In the genomic region with DNA sequence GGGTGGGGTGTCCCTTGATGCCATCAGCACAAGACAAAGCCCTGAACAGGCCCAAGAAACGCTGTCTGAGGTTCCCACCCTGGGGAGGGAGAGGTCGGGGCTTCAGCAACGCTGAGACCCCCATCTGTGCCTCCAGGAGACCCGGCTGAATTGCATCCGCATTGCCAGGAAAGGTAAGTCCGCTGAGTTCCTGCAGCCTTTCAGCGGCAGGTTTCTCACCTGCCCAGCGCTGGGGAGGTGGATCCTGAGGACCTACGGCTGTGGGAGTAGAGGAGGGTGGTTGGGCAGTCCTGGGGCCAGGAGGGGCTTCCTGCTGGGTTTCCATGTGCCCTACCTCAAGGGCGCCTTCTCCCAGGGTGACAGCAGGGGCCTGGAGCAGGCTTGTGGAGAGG, we compare ENCODE assay signal across 16 cellular contexts. TPM values are rescaled to one million over a fixed set of nuclear protein-coding genes. Genes with fewer than 3 reads are reported as not detected.
DNase-seq lines count a peak whose midpoint lies in the region; ATAC-seq and FAIRE-seq lines count a peak whose summit lies in the region.
"Had no signal": no experiment of that assay in that cellular context is flagged by ENCODE, and none has a peak within 500 bp of the region (broad histone marks: within the 10 kb centered on the region; RNA-seq: fewer than 3 reads in every experiment).

No MANE protein-coding gene starts in this region.

- no peak for DNase-seq in activated T-cell treated with anti-CD3 and anti-CD28 coated beads, Interleukin-2, amount 50 U/mL, for 4 hours
- DNase-seq in activated T-cell treated with anti-CD3 and anti-CD28 coated beads, Interleukin-2, amount 50 U/mL, for 1 hour = no peak
- DNase-seq in T-cell = no peak
- no peak for DNase-seq in ureter (ENCODE audit: low spot score)
- DNase-seq in activated CD8-positive, alpha-beta memory T cell treated with anti-CD3 and anti-CD28 coated beads, Interleukin-2, amount 50 U/mL, for 48 hours = no peak
- no peak for DNase-seq in urothelium cell line (ENCODE audit: low spot score)
- DNase-seq: activated CD4-positive, alpha-beta T cell treated with anti-CD3 and anti-CD28 coated beads for 1 hour; cerebellar nuclear complex; NCI-H2029 treated with DMSO at 0.1 percent for 48 hours; NCI-H748 treated with DMSO at 0.1 percent for 48 hours; stimulated activated CD4-positive, alpha-beta T cell treated with anti-CD3 and anti-CD28 coated beads, Interleukin-12 subunit alpha, Interleukin-12 subunit beta, amount 100 ng/mL, for 4 hours had no signal

- no peaks in the 10 kb centered on the region for H3K27me3 ChIP-seq in iPS-18a (ENCODE audit: control insufficient read depth, insufficient read depth, low read length)
- H3K27me3 ChIP-seq: MG63 had no signal

- H3K27ac ChIP-seq in iPS-18a (ENCODE audit: low read length) = peak overlapping the region; percentile 21
- H3K27ac ChIP-seq: prostate gland, RWPE1 had no signal

- no peak overlapping the region for H3K27ac Mint-ChIP-seq in T-cell
- H3K27ac Mint-ChIP-seq in stimulated activated memory B cell treated with anti-CD40 and anti-IgM and Interleukin-4, amounts not matched to agents 10 μg/mL and 1 μg/mL and 100 μg/mL, for 72 hours = no peak overlapping the region

- H3K4me3 ChIP-seq in iPS-18a (ENCODE audit: low read length) = peak overlapping the region; percentile 57
- H3K4me3 ChIP-seq: MG63, prostate gland had no signal

- H3K4me1 Mint-ChIP-seq in activated T-cell treated with anti-CD3 and anti-CD28 coated beads, Interleukin-2, amount 50 U/mL, for 4 hours (ENCODE audit: low read depth) = peaks cover 3% of the 10 kb centered on the region
- H3K4me1 Mint-ChIP-seq in T-cell = peaks cover 4 to 10% (median 4%) of the 10 kb centered on the region in 3 donors
- peaks cover 17% of the 10 kb centered on the region for H3K4me1 Mint-ChIP-seq in stimulated activated memory B cell treated with anti-CD40 and anti-IgM and Interleukin-4, amounts not matched to agents 10 μg/mL and 1 μg/mL and 100 μg/mL, for 72 hours

- H3K36me3 Mint-ChIP-seq in activated T-cell treated with anti-CD3 and anti-CD28 coated beads, Interleukin-2, amount 50 U/mL, for 4 hours (ENCODE audit: insufficient read depth) = no peaks in the 10 kb centered on the region
- H3K36me3 Mint-ChIP-seq in T-cell = no peaks in the 10 kb centered on the region
- H3K36me3 Mint-ChIP-seq in stimulated activated memory B cell treated with anti-CD40 and anti-IgM and Interleukin-4, amounts not matched to agents 10 μg/mL and 1 μg/mL and 100 μg/mL, for 72 hours = no peaks in the 10 kb centered on the region

- H3K9ac ChIP-seq in iPS-18a (ENCODE audit: low read length) = peak overlapping the region; percentile 31

- no peak for ATAC-seq in activated T-cell treated with anti-CD3 and anti-CD28 coated beads, Interleukin-2, amount 50 U/mL, for 4 hours
- ATAC-seq in T-cell (replicated peaks in 1 of 4) = no peak
- ATAC-seq in stimulated activated memory B cell treated with anti-CD40 and anti-IgM and Interleukin-4, amounts not matched to agents 10 μg/mL and 1 μg/mL and 100 μg/mL, for 72 hours = no peak

- peak overlapping the region; percentile 50 for H3K4me3 Mint-ChIP-seq in activated T-cell treated with anti-CD3 and anti-CD28 coated beads, Interleukin-2, amount 50 U/mL, for 4 hours
- H3K4me3 Mint-ChIP-seq in T-cell = peak overlapping the region in 2 of 3 donors; percentile 34 to 61
- peak overlapping the region; percentile 21 for H3K4me3 Mint-ChIP-seq in stimulated activated memory B cell treated with anti-CD40 and anti-IgM and Interleukin-4, amounts not matched to agents 10 μg/mL and 1 μg/mL and 100 μg/mL, for 72 hours

- POLR2A ChIA-PET in T-cell (lab: Charles Lee) = no interaction called here

- H3K27me3 Mint-ChIP-seq in activated T-cell treated with anti-CD3 and anti-CD28 coated beads, Interleukin-2, amount 50 U/mL, for 4 hours (ENCODE audit: low read depth) = peaks cover 4% of the 10 kb centered on the region
- peaks cover 4 to 5% of the 10 kb centered on the region in 2 donors for H3K27me3 Mint-ChIP-seq in T-cell
- peaks cover 26% of the 10 kb centered on the region for H3K27me3 Mint-ChIP-seq in stimulated activated memory B cell treated with anti-CD40 and anti-IgM and Interleukin-4, amounts not matched to agents 10 μg/mL and 1 μg/mL and 100 μg/mL, for 72 hours

- H3K9me3 ChIP-seq in iPS-18a (ENCODE audit: control insufficient read depth, low read depth, low read length) = no peaks in the 10 kb centered on the region
- H3K9me3 ChIP-seq: MG63, prostate gland had no signal

- peaks cover 13% of the 10 kb centered on the region for H3K4me1 ChIP-seq in iPS-18a (ENCODE audit: control insufficient read depth, low read depth, low read length)
- H3K4me1 ChIP-seq: prostate gland had no signal

- CTCF ChIA-PET in T-cell (lab: Charles Lee) = no interaction called here

- no peaks in the 10 kb centered on the region for H3K36me3 ChIP-seq in iPS-18a (ENCODE audit: control insufficient read depth, low read depth, low read length)
- H3K36me3 ChIP-seq: MG63 had no signal

- H3K9me3 Mint-ChIP-seq in activated T-cell treated with anti-CD3 and anti-CD28 coated beads, Interleukin-2, amount 50 U/mL, for 4 hours = no peaks in the 10 kb centered on the region
- no peaks in the 10 kb centered on the region for H3K9me3 Mint-ChIP-seq in T-cell
- H3K9me3 Mint-ChIP-seq in stimulated activated memory B cell treated with anti-CD40 and anti-IgM and Interleukin-4, amounts not matched to agents 10 μg/mL and 1 μg/mL and 100 μg/mL, for 72 hours = no peaks in the 10 kb centered on the region

- no peak for FAIRE-seq in urothelium cell line (lab: Jason Lieb, UNC)

RNA-seq across cellular contexts. Expression of gene PTPRU, which starts 47.5 kb away (rescaled TPM):
- total RNA-seq in activated T-cell treated with anti-CD3 and anti-CD28 coated beads, Interleukin-2, amount 50 U/mL, for 4 hours = under 1 TPM; 0.19 to 0.78 (median 0.32) TPM
- total RNA-seq in T-cell (under 1 TPM in 3 of 5 donors, not detected in 2; 0.13 to 0.82 (median 0.33) TPM), ureter (100 TPM)

RNA-seq across cellular contexts. Expression of gene MECR, which starts 53.1 kb away (rescaled TPM):
- 10 to 100 TPM; 29.8 to 35.4 (median 32.6) TPM for total RNA-seq in activated T-cell treated with anti-CD3 and anti-CD28 coated beads, Interleukin-2, amount 50 U/mL, for 4 hours
- total RNA-seq in T-cell (10 to 100 TPM in 4 of 5 donors, 1 to 10 TPM in 1; 9.5 to 17.8 (median 17.3) TPM), ureter (49.0 TPM)

Comparison
In these comparisons a context has a peak if more than half of its experiments do, and no peak if none do; other contexts are left out.
1. RNA of gene PTPRU, which starts 47.5 kb away (total RNA-seq): 100 TPM in ureter (single experiment); 0.19 to 0.78 TPM in activated T-cell treated with anti-CD3 and anti-CD28 coated beads, Interleukin-2, amount 50 U/mL, for 4 hours and 0.13 to 0.82 TPM in T-cell; every median in the first group is over 10 times any median in the second.
2. Peak in every context shown above with its lines, with median percentiles within 50 percentile points of each other: H3K4me3 Mint-ChIP-seq.